Comparison of ENCODE assay signal across 8 cellular contexts in genomic region chr9:129026442-129027223, GRCh38. TPM values are rescaled to one million over a fixed set of nuclear protein-coding genes. Genes with fewer than 3 reads are reported as not detected.
DNase-seq lines count a peak whose midpoint lies in the region; ATAC-seq and TF ChIP-seq lines count a peak whose summit lies in the region.

No MANE protein-coding gene starts in this region.

- DNase-seq in AG09309 (ENCODE audit: low read depth) (no peak), HAP-1 (ENCODE audit: low spot score in 2 of 2) (peak in 1 of 2 experiments; percentile 47), iris pigment epithelial cell (ENCODE audit: low read depth) (peak; percentile 13), GM20000 (ENCODE audit: low spot score) (no peak), activated gamma-delta T cell (lab: John Stamatoyannopoulos, UW) (no peak)
- DNase-seq in activated naive CD8-positive, alpha-beta T cell treated with anti-CD3 and anti-CD28 coated beads, Interleukin-2, amount 10 ng/mL, durations not matched to agents 7 days and 5 days: no peak
- no peak for DNase-seq in effector CD8-positive, alpha-beta T cell (lab: John Stamatoyannopoulos, UW)

- no peak overlapping the region for H3K27ac Mint-ChIP-seq in activated naive CD8-positive, alpha-beta T cell treated with anti-CD3 and anti-CD28 coated beads, Interleukin-2, amount 10 ng/mL, durations not matched to agents 7 days and 5 days

- no peaks in the 10 kb centered on the region for H3K9me3 ChIP-seq in HAP-1
- H3K9me3 ChIP-seq in stomach smooth muscle (ENCODE audit: control insufficient read depth in 2 of 2, low read length in 2 of 2): no peaks in the 10 kb centered on the region

- peak overlapping the region; percentile 88 for H3K4me3 Mint-ChIP-seq in activated naive CD8-positive, alpha-beta T cell treated with anti-CD3 and anti-CD28 coated beads, Interleukin-2, amount 10 ng/mL, durations not matched to agents 7 days and 5 days

- H3K36me3 Mint-ChIP-seq in activated naive CD8-positive, alpha-beta T cell treated with anti-CD3 and anti-CD28 coated beads, Interleukin-2, amount 10 ng/mL, durations not matched to agents 7 days and 5 days: peaks cover 3% of the 10 kb centered on the region

- H3K36me3 ChIP-seq in HAP-1 (replicated peaks) (no peaks in the 10 kb centered on the region), stomach smooth muscle (ENCODE audit: control insufficient read depth in 2 of 2, insufficient read depth in 2 of 2, low read length in 2 of 2) (no peaks in the 10 kb centered on the region)

- H3K9ac ChIP-seq in stomach smooth muscle (ENCODE audit: low read length in 2 of 2): peak overlapping the region; percentile 77 to 82

- H3K4me1 Mint-ChIP-seq in activated naive CD8-positive, alpha-beta T cell treated with anti-CD3 and anti-CD28 coated beads, Interleukin-2, amount 10 ng/mL, durations not matched to agents 7 days and 5 days: peaks cover 23% of the 10 kb centered on the region

- H3K4me1 ChIP-seq in HAP-1 (peaks cover 5% of the 10 kb centered on the region), stomach smooth muscle (ENCODE audit: control insufficient read depth, insufficient read depth, low read length) (peaks cover 32% of the 10 kb centered on the region)

- peak overlapping the region; percentile 55 for H3K27ac ChIP-seq in stomach smooth muscle (ENCODE audit: low read length)

- no peak for ATAC-seq in activated naive CD8-positive, alpha-beta T cell treated with anti-CD3 and anti-CD28 coated beads, Interleukin-2, amount 10 ng/mL, durations not matched to agents 7 days and 5 days (ENCODE audit: low read depth)

- POLR2A ChIA-PET in activated naive CD8-positive, alpha-beta T cell treated with anti-CD3 and anti-CD28 coated beads, Interleukin-2, amount 10 ng/mL, durations not matched to agents 7 days and 5 days (lab: Charles Lee): interaction anchor here (2.1 to 3.0 kb wide), 3 partner anchors 7 to 43 kb away, joined by 7 to 13 read pairs (median 9); partner anchors contain the start of gene MIGA2

- H3K4me3 ChIP-seq in AG09309 (ENCODE audit: control insufficient read depth, low read depth, low read length): peak overlapping the region; percentile 77
- H3K4me3 ChIP-seq in HAP-1: peak overlapping the region; percentile 64
- peak overlapping the region; percentile 76 to 85 for H3K4me3 ChIP-seq in stomach smooth muscle (ENCODE audit: low read length in 2 of 2)

- H3K9me3 Mint-ChIP-seq in activated naive CD8-positive, alpha-beta T cell treated with anti-CD3 and anti-CD28 coated beads, Interleukin-2, amount 10 ng/mL, durations not matched to agents 7 days and 5 days: no peaks in the 10 kb centered on the region

- in situ Hi-C loops in HAP-1 (cut with MboI; ENCODE audit: low sequenced_read_pairs): no loop called here

- TF ChIP-seq CTCF in AG09309 (IDR thresholded peaks at IDR 0.05; ENCODE audit: control insufficient read depth, insufficient read depth, low read depth, low read length, missing control alignments) (no peak), GM20000 (IDR thresholded peaks at IDR 0.05; ENCODE audit: extremely low read depth, missing control alignments) (no peak)

- H3K27me3 ChIP-seq in HAP-1 (ENCODE audit: low read depth): no peaks in the 10 kb centered on the region
- no peaks in the 10 kb centered on the region for H3K27me3 ChIP-seq in stomach smooth muscle (ENCODE audit: control insufficient read depth in 1 of 2, insufficient read depth in 2 of 2, low read length in 2 of 2)

- no peaks in the 10 kb centered on the region for H3K27me3 Mint-ChIP-seq in activated naive CD8-positive, alpha-beta T cell treated with anti-CD3 and anti-CD28 coated beads, Interleukin-2, amount 10 ng/mL, durations not matched to agents 7 days and 5 days

RNA-seq across cellular contexts. Expression of gene SH3GLB2, which starts 1.5 kb away (rescaled TPM):
- 100 to 1,000 TPM in 1 of 2 experiments, 10 to 100 TPM in 1; 98.7 to 104 TPM for total RNA-seq in activated naive CD8-positive, alpha-beta T cell treated with anti-CD3 and anti-CD28 coated beads, Interleukin-2, amount 10 ng/mL, durations not matched to agents 7 days and 5 days

RNA-seq across cellular contexts. Expression of gene MIGA2, which starts 9.8 kb away (rescaled TPM):
- total RNA-seq in activated naive CD8-positive, alpha-beta T cell treated with anti-CD3 and anti-CD28 coated beads, Interleukin-2, amount 10 ng/mL, durations not matched to agents 7 days and 5 days: 10 to 100 TPM; 62.1 to 66.0 TPM

RNA-seq across cellular contexts. Expression of gene DOLPP1, which starts 54.3 kb away (rescaled TPM):
- total RNA-seq in activated naive CD8-positive, alpha-beta T cell treated with anti-CD3 and anti-CD28 coated beads, Interleukin-2, amount 10 ng/mL, durations not matched to agents 7 days and 5 days: 10 to 100 TPM; 17.4 to 21.6 TPM
